In genomic region chr2:223114917-223115316, GRCh38 we compare ENCODE assay signal across 27 cellular contexts.
"Had no signal": no experiment of that assay in that cellular context is flagged by ENCODE, and none has a peak within 500 bp of the region (broad histone marks: within the 10 kb centered on the region; RNA-seq: fewer than 3 reads in every experiment).

No MANE protein-coding gene starts in this region.

- H3K36me3 ChIP-seq: colonic mucosa, esophagus squamous epithelium, gastrocnemius medialis, heart right ventricle, left ventricle myocardium inferior, lower lobe of right lung had no signal

- H3K9me3 Mint-ChIP-seq: dendritic cell treated with granulocyte-macrophage colony-stimulating factor and Interleukin-4, amounts not matched to agents 40 ng/mL and 50 ng/mL, for 4 days; immature natural killer cell; naive B cell had no signal

- DNase-seq: colonic mucosa; cortex of kidney; effector CD8-positive, alpha-beta T cell; erythroblast; esophagus squamous epithelium; foreskin melanocyte; gastrocnemius medialis; glutamatergic neuron; head of caudate nucleus; heart right ventricle; hippocampal formation; immature natural killer cell; islet precursor cell; kidney; kidney glomerular epithelial cell; left colon; left ventricle myocardium inferior; lower lobe of right lung; mesenchymal stem cell; mucosa of descending colon; naive B cell; naive thymus-derived CD8-positive, alpha-beta T cell had no signal

- FAIRE-seq: kidney had no signal

- H3K36me3 Mint-ChIP-seq: immature natural killer cell; mesothelial cell of epicardium; naive B cell; naive thymus-derived CD8-positive, alpha-beta T cell had no signal

- H3K4me1 Mint-ChIP-seq: immature natural killer cell; mesothelial cell of epicardium; naive B cell; naive thymus-derived CD8-positive, alpha-beta T cell had no signal

- H3K4me1 ChIP-seq: colonic mucosa, esophagus squamous epithelium, gastrocnemius medialis, heart right ventricle, left ventricle myocardium inferior, lower lobe of right lung had no signal

- H3K4me3 ChIP-seq: colonic mucosa, esophagus squamous epithelium, gastrocnemius medialis, heart right ventricle, left ventricle myocardium inferior, lower lobe of right lung, mucosa of descending colon had no signal

- H3K27me3 ChIP-seq: colonic mucosa, esophagus squamous epithelium, gastrocnemius medialis, heart right ventricle had no signal

- H3K9me3 ChIP-seq: colonic mucosa, esophagus squamous epithelium, gastrocnemius medialis, heart right ventricle, left ventricle myocardium inferior, lower lobe of right lung, mucosa of descending colon had no signal

- H3K27ac ChIP-seq: colonic mucosa, epithelial cell of prostate, esophagus squamous epithelium, gastrocnemius medialis, heart right ventricle, left ventricle myocardium inferior, lower lobe of right lung had no signal

- H3K27ac Mint-ChIP-seq: dendritic cell treated with granulocyte-macrophage colony-stimulating factor and Interleukin-4, amounts not matched to agents 40 ng/mL and 50 ng/mL, for 4 days; immature natural killer cell; mesothelial cell of epicardium; naive thymus-derived CD8-positive, alpha-beta T cell had no signal

- H3K4me3 Mint-ChIP-seq: dendritic cell treated with granulocyte-macrophage colony-stimulating factor and Interleukin-4, amounts not matched to agents 40 ng/mL and 50 ng/mL, for 4 days; immature natural killer cell; mesothelial cell of epicardium; naive B cell; naive thymus-derived CD8-positive, alpha-beta T cell had no signal

- ATAC-seq: esophagus mucosa; gastrocnemius medialis; heart right ventricle; left colon; left lobe of liver; lower lobe of right lung; mucosa of descending colon; naive thymus-derived CD8-positive, alpha-beta T cell had no signal
